ENCODE assay signal across 34 cellular contexts in genomic region chr11:125049393-125049792, GRCh38.
"Had no signal": no experiment of that assay in that cellular context is flagged by ENCODE, and none has a peak within 500 bp of the region (broad histone marks: within the 10 kb centered on the region; RNA-seq: fewer than 3 reads in every experiment).

No MANE protein-coding gene starts in this region.

- H3K27ac ChIP-seq: adrenal gland, body of pancreas, brain microvascular endothelial cell, breast epithelium, cardiac muscle cell, VCaP had no signal

- H3K4me3 ChIP-seq: adrenal gland, body of pancreas, breast epithelium, cardiac muscle cell had no signal

- H3K36me3 ChIP-seq: adrenal gland, brain microvascular endothelial cell, breast epithelium, cardiac muscle cell had no signal

- H3K27me3 ChIP-seq: adrenal gland, body of pancreas, brain microvascular endothelial cell, breast epithelium, cardiac muscle cell had no signal

- DNase-seq: activated B cell treated with CpG ODN at 0.5 μM for 24 hours; activated CD4-positive, alpha-beta memory T cell treated with anti-CD3 and anti-CD28 coated beads for 36 hours; activated CD4-positive, alpha-beta T cell treated with anti-CD3 and anti-CD28 coated beads for 4 hours; activated CD4-positive, alpha-beta T cell treated with anti-CD3 and anti-CD28 coated beads, Interleukin-2, amount 10 ng/mL, durations not matched to agents 24 days and 14 days; activated CD4-positive, alpha-beta T cell treated with anti-CD3 and anti-CD28 coated beads, Interleukin-2, amount 50 U/mL, for 1 hour; activated CD4-positive, alpha-beta T cell treated with anti-CD3 and anti-CD28 coated beads, Interleukin-2, amount 50 U/mL, for 4 hours; activated CD4-positive, CD25-positive, alpha-beta regulatory T cell treated with anti-CD3 and anti-CD28 coated beads, Interleukin-2, amount 50 U/mL, for 72 hours; activated CD8-positive, alpha-beta memory T cell treated with anti-CD3 and anti-CD28 coated beads, Interleukin-2, amount 50 U/mL, for 4 hours; activated CD8-positive, alpha-beta T cell treated with anti-CD3 and anti-CD28 coated beads for 36 hours; activated effector memory CD4-positive, alpha-beta T cell treated with anti-CD3 and anti-CD28 coated beads, Interleukin-2, amount 50 U/mL, for 16 hours; activated gamma-delta T cell treated with Interleukin-2 at 50 U/mL for 16 hours; activated naive CD4-positive, alpha-beta T cell; activated naive CD4-positive, alpha-beta T cell treated with anti-CD3 and anti-CD28 coated beads for 36 hours; activated naive CD4-positive, alpha-beta T cell treated with anti-CD3 and anti-CD28 coated beads, Interleukin-2, amount 50 U/mL, for 16 hours; activated naive CD8-positive, alpha-beta T cell treated with anti-CD3 and anti-CD28 coated beads for 36 hours; activated T-cell treated with anti-CD3 and anti-CD28 coated beads for 4 hours; activated T-cell treated with anti-CD3 and anti-CD28 coated beads, Interleukin-2, amount 50 U/mL, for 1 hour; activated T-cell treated with anti-CD3 and anti-CD28 coated beads, Interleukin-2, amount 50 U/mL, for 4 hours; activated T-cell treated with anti-CD3 and anti-CD28 coated beads, Interleukin-2, amount 50 U/mL, for 72 hours; adrenal gland; amniotic stem cell; aorta; body of pancreas; brain microvascular endothelial cell; caudate nucleus; SW 1271; T-helper 1 cell; T-helper 2 cell; T-helper 9 cell had no signal

- ATAC-seq: activated CD8-positive, alpha-beta T cell treated with anti-CD3 and anti-CD28 coated beads for 36 hours; activated naive CD4-positive, alpha-beta T cell treated with anti-CD3 and anti-CD28 coated beads, Interleukin-2, amount 50 U/mL, for 72 hours; activated T-cell treated with anti-CD3 and anti-CD28 coated beads, Interleukin-2, amount 50 U/mL, for 4 hours; activated T-cell treated with anti-CD3 and anti-CD28 coated beads, Interleukin-2, amount 50 U/mL, for 72 hours; activated T-helper 17 cell treated with anti-CD3 and anti-CD28 coated beads, Interleukin-2, amount 50 U/mL, for 72 hours; body of pancreas had no signal

- H3K4me1 ChIP-seq: adrenal gland, body of pancreas, breast epithelium had no signal

- H3K9me3 ChIP-seq: adrenal gland, body of pancreas, breast epithelium had no signal
